In the genomic region with DNA sequence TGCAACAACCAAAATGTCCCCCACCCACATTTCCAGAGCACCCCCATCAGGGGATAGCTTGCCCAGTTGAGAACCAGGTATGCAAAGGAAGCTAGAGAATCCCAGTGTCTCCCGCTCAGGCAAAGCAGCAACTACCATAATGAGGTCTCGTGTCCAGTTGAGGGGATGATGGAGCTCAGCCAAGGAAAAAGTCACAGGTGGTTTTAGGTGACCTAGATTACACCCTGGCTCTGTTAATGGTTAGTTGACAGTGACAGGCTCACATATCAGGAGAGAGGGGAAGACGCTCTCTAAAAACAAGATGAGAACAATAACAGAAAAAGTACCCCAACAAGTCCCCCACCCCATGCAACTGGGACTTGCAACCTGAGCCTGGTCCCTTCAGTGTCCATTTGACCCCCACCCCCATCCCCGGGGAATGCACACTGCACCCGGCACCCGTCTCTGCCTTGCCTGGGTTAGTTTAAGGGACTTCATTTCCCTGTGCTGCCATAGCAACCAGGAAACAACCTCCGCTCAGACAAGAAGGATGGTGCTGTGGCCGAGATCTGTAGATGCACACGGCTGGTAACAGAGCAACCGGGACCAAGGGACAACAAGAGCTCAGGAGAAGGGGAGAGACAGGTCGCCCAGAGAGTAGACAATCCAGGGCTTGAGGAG, we compare ENCODE assay signal across 2 cellular contexts.
TF ChIP-seq lines count a peak whose summit lies in the region.

KIAA2012 (plus strand) TSS at position 519 of the 660 bp plus-strand sequence. CDS start 373 bp downstream, outside the sequence.

TF ChIP-seq in IMR-90, 13 proteins besides CTCF, POLR2A, EP300 and RAD21:
- no peak for TF ChIP-seq USF2 (IDR thresholded peaks at IDR 0.05; ENCODE audit: low read depth, low read length)
- TF ChIP-seq BHLHE40 (IDR thresholded peaks at IDR 0.05; ENCODE audit: low read depth, low read length) = no peak
- TF ChIP-seq NFE2L2 (IDR thresholded peaks at IDR 0.05; ENCODE audit: low read depth, low read length) = no peak
- no peak for TF ChIP-seq CEBPB (IDR thresholded peaks at IDR 0.05; ENCODE audit: low read depth, low read length)
- TF ChIP-seq CHD1 (IDR thresholded peaks at IDR 0.05; ENCODE audit: low read depth, low read length) = no peak
- no peak for TF ChIP-seq MXI1 (IDR thresholded peaks at IDR 0.05; ENCODE audit: borderline replicate concordance, low read depth, low read length)
- TF ChIP-seq RCOR1 (IDR thresholded peaks at IDR 0.05; ENCODE audit: insufficient replicate concordance, low read length) = no peak
- TF ChIP-seq MAZ (IDR thresholded peaks at IDR 0.05; ENCODE audit: borderline replicate concordance, low read depth, low read length) = no peak
- TF ChIP-seq SMC3 (IDR thresholded peaks at IDR 0.05; ENCODE audit: low read depth, low read length) = no peak
- TF ChIP-seq, protein P1, sequence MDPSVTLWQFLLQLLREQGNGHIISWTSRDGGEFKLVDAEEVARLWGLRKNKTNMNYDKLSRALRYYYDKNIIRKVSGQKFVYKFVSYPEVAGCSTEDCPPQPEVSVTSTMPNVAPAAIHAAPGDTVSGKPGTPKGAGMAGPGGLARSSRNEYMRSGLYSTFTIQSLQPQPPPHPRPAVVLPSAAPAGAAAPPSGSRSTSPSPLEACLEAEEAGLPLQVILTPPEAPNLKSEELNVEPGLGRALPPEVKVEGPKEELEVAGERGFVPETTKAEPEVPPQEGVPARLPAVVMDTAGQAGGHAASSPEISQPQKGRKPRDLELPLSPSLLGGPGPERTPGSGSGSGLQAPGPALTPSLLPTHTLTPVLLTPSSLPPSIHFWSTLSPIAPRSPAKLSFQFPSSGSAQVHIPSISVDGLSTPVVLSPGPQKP (IDR thresholded peaks at IDR 0.05; ENCODE audit: borderline replicate concordance, low read depth, low read length) = no peak
- no peak for TF ChIP-seq MAFK (IDR thresholded peaks at IDR 0.05; ENCODE audit: low read depth, low read length)
- no peak for TF ChIP-seq FOS (IDR thresholded peaks at IDR 0.05; ENCODE audit: low read depth, low read length)

TF ChIP-seq in K562, 482 proteins besides CTCF, POLR2A, EP300 and RAD21:
- TF ChIP-seq, protein P2, sequence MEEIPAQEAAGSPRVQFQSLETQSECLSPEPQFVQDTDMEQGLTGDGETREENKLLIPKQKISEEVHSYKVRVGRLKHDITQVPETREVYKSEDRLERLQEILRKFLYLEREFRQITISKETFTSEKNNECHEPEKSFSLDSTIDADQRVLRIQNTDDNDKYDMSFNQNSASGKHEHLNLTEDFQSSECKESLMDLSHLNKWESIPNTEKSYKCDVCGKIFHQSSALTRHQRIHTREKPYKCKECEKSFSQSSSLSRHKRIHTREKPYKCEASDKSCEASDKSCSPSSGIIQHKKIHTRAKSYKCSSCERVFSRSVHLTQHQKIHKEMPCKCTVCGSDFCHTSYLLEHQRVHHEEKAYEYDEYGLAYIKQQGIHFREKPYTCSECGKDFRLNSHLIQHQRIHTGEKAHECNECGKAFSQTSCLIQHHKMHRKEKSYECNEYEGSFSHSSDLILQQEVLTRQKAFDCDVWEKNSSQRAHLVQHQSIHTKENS (CRISPR knock-in tag; IDR thresholded peaks at IDR 0.05) = no peak
- TF ChIP-seq WHSC1 (IDR thresholded peaks at IDR 0.05; ENCODE audit: low read length) (no peak), STAT5B (CRISPR knock-in tag; IDR thresholded peaks at IDR 0.05) (no peak), RFX1 (IDR thresholded peaks at IDR 0.05) (peak; percentile 66)
TF ChIP-seq in K562: peak in this region for 1.
